Comparison of ENCODE assay signal across 18 cellular contexts in genomic region chr11:31940396-31941037, GRCh38.
A peak's percentile ranks its signal among the peaks of the same experiment; 100 is the strongest.
DNase-seq lines count a peak whose midpoint lies in the region; ATAC-seq and TF ChIP-seq lines count a peak whose summit lies in the region.
"Had no signal": no experiment of that assay in that cellular context is flagged by ENCODE, and none has a peak within 500 bp of the region (broad histone marks: within the 10 kb centered on the region; RNA-seq: fewer than 3 reads in every experiment).

No MANE protein-coding gene starts in this region.

- no peak for TF ChIP-seq CTCF in fibroblast of pulmonary artery (IDR thresholded peaks at IDR 0.05; ENCODE audit: low read length, missing control alignments)

- in situ Hi-C loops in G401 (cut with HindIII; ENCODE audit: low sequenced_read_pairs) = no loop called here

- H3K4me3 ChIP-seq in fibroblast of pulmonary artery (replicated peaks; ENCODE audit: low read depth, low read length) = no peak overlapping the region
- H3K4me3 ChIP-seq: cardiac muscle cell, HAP-1, left lung, skin epidermis, suprapubic skin had no signal

- DNase-seq in G401 (ENCODE audit: low spot score) (peak; percentile 14), NCI-H446 treated with DMSO at 0.1 percent for 48 hours (lab: John Stamatoyannopoulos, UW) (peak; percentile 67), fibroblast of pulmonary artery (ENCODE audit: low read depth) (peak; percentile 78), myocyte (ENCODE audit: low read depth) (peak; percentile 53), cerebellum (ENCODE audit: low spot score) (no peak)
- DNase-seq: activated CD8-positive, alpha-beta T cell treated with anti-CD3 and anti-CD28 coated beads for 36 hours; activated T-cell treated with anti-CD3 and anti-CD28 coated beads, Interleukin-2, amount 50 U/mL, for 4 hours; effector CD8-positive, alpha-beta T cell; left lung; NCI-H1417 treated with DMSO at 0.1 percent for 48 hours; stimulated activated CD4-positive, alpha-beta T cell treated with anti-CD3 and anti-CD28 coated beads, Interleukin-4, amount 100 ng/mL, for 24 hours; T-cell had no signal

- no peak for ATAC-seq in GM18517 (IDR thresholded peaks at IDR 0.05; ENCODE audit: unreplicated experiment)
- no peak for ATAC-seq in HG02870 (IDR thresholded peaks at IDR 0.05; ENCODE audit: unreplicated experiment)
- ATAC-seq: activated CD8-positive, alpha-beta T cell treated with anti-CD3 and anti-CD28 coated beads for 36 hours; activated T-cell treated with anti-CD3 and anti-CD28 coated beads, Interleukin-2, amount 50 U/mL, for 4 hours; left lung; T-cell had no signal
